ENCODE assay signal across 18 cellular contexts in genomic region chr15:66831801-66832390, GRCh38.
DNase-seq lines count a peak whose midpoint lies in the region; ATAC-seq, FAIRE-seq and TF ChIP-seq lines count a peak whose summit lies in the region.
"Had no signal": no experiment of that assay in that cellular context is flagged by ENCODE, and none has a peak within 500 bp of the region (broad histone marks: within the 10 kb centered on the region; RNA-seq: fewer than 3 reads in every experiment).

No MANE protein-coding gene starts in this region.

- intact Hi-C loops in OCI-LY7 (cut with micrococcal nuclease; ENCODE audit: unreplicated experiment) = no loop called here

- no peak overlapping the region for H4K8ac ChIP-seq in trophoblast cell (ENCODE audit: low read depth, low read length)

- peak overlapping the region; percentile 62 for H2AK5ac ChIP-seq in trophoblast cell (ENCODE audit: low read length)

- H3K9ac ChIP-seq in trophoblast cell (ENCODE audit: low read length) = no peak overlapping the region

- peak overlapping the region; percentile 72 for H3K18ac ChIP-seq in trophoblast cell (ENCODE audit: low read length)

- H3K27me3 ChIP-seq in trophoblast cell (ENCODE audit: insufficient read depth, low read length) = no peaks in the 10 kb centered on the region

- no peak overlapping the region for H3K4ac ChIP-seq in trophoblast cell (ENCODE audit: low read depth, low read length)

- no TSS peak for BruUV-seq in OCI-LY7 (replicated peaks; lab: Mats Ljungman, UMichigan)

- peak overlapping the region; percentile 74 for H2BK12ac ChIP-seq in trophoblast cell (ENCODE audit: low read length)

- H4K91ac ChIP-seq in trophoblast cell (ENCODE audit: low read depth, low read length) = peak overlapping the region; percentile 86

- H2BK5ac ChIP-seq in trophoblast cell (ENCODE audit: low read depth, low read length, poor library complexity) = peak overlapping the region; percentile 5

- no peak overlapping the region for H4K12ac ChIP-seq in trophoblast cell (ENCODE audit: low read depth, low read length)

- FAIRE-seq in GM12891 (lab: Jason Lieb, UNC) = peak; percentile 20
- FAIRE-seq: GM19239 had no signal

- no peak overlapping the region for H2BK120ac ChIP-seq in trophoblast cell (ENCODE audit: insufficient read depth, low read length, poor library complexity)

- H2AFZ ChIP-seq in OCI-LY7 (ENCODE audit: low read length) (peak overlapping the region; percentile 83; the same call in 1 of the 2 replicates), trophoblast cell (ENCODE audit: insufficient read depth, low read length, poor library complexity) (no peak overlapping the region)

- no peak overlapping the region for H3K4me2 ChIP-seq in OCI-LY7 (ENCODE audit: low read length)
- no peak overlapping the region for H3K4me2 ChIP-seq in trophoblast cell (ENCODE audit: low read length)

- H3K23ac ChIP-seq in trophoblast cell (ENCODE audit: low read length) = no peak overlapping the region

- no peak overlapping the region for H3K4me3 ChIP-seq in OCI-LY7 (ENCODE audit: low read depth, low read length, poor library complexity, severe bottlenecking)
- H3K4me3 ChIP-seq in trophoblast cell (ENCODE audit: low read depth, low read length) = no peak overlapping the region

- H3K36me3 ChIP-seq in OCI-LY7 (ENCODE audit: insufficient read depth, low read length) (no peaks in the 10 kb centered on the region), trophoblast cell (ENCODE audit: control insufficient read depth in 1 of 2, insufficient read depth in 2 of 2, low read length in 2 of 2) (no peaks in the 10 kb centered on the region)

- no peaks in the 10 kb centered on the region for H3K9me2 ChIP-seq in OCI-LY7 (ENCODE audit: insufficient read depth, low read length)

- H3K4me1 ChIP-seq in OCI-LY7 (ENCODE audit: insufficient read depth, low read length, poor library complexity, severe bottlenecking) (peaks cover 37% of the 10 kb centered on the region), trophoblast cell (ENCODE audit: control insufficient read depth in 1 of 2, insufficient read depth in 2 of 2, low read length in 2 of 2) (peaks cover 29 to 42% of the 10 kb centered on the region in 2 experiments)

- no peak overlapping the region for H3K27ac ChIP-seq in OCI-LY7 (ENCODE audit: low read depth, low read length, poor library complexity, severe bottlenecking)
- H3K27ac ChIP-seq in trophoblast cell (ENCODE audit: low read depth, low read length) = no peak overlapping the region

- H4K20me1 ChIP-seq in OCI-LY7 (ENCODE audit: insufficient read depth, low read length) = no peaks in the 10 kb centered on the region

- TF ChIP-seq CTCF in OCI-LY7 (conservative IDR thresholded peaks at IDR 0.05; ENCODE audit: low read length) = no peak

- peaks cover 47% of the 10 kb centered on the region for H3K79me1 ChIP-seq in trophoblast cell (ENCODE audit: low read length)

- 100% methylated on average over 1 of the region's 14 CpGs for WGBS in trophoblast cell (ENCODE audit: extremely low coverage, insufficient coverage, insufficient read length)

- peak overlapping the region; percentile 77 for H3K14ac ChIP-seq in trophoblast cell (ENCODE audit: low read length)

- H3K9me3 ChIP-seq in OCI-LY7 (ENCODE audit: low read length) (no peaks in the 10 kb centered on the region), trophoblast cell (ENCODE audit: insufficient read depth, low read depth, low read length) (no peaks in the 10 kb centered on the region)

- DNase-seq in GM12891 (ENCODE audit: insufficient read length, low spot score) (no peak), OCI-LY7 (ENCODE audit: low spot score) (no peak), islet precursor cell (peak; percentile 57), trophoblast cell (no peak), A172 (ENCODE audit: low spot score) (no peak)
- DNase-seq in activated CD4-positive, alpha-beta T cell treated with anti-CD3 and anti-CD28 coated beads, Interleukin-2, amount 50 U/mL, for 48 hours = no peak
- DNase-seq: ACHN; CD4-positive, alpha-beta memory T cell; DND-41; GDM1; NCI-H1105 treated with DMSO at 0.1 percent for 48 hours; NCI-H187; NCI-H510A; NCI-H82 had no signal

- CTCF ChIA-PET in OCI-LY7 (lab: Charles Lee; ENCODE audit: unreplicated experiment) = no interaction called here

- H3K79me2 ChIP-seq in OCI-LY7 (ENCODE audit: insufficient read depth, low read depth, low read length) (no peaks in the 10 kb centered on the region), trophoblast cell (ENCODE audit: control insufficient read depth, insufficient read depth, low read length, poor library complexity) (peaks cover 7% of the 10 kb centered on the region)

- POLR2A ChIA-PET in OCI-LY7 (lab: Charles Lee) = interaction anchor here (0.7 kb wide), 1 partner anchor 1141 kb away, joined by 3 read pairs; no protein-coding TSS in a partner anchor

- ATAC-seq in HG03097 (IDR thresholded peaks at IDR 0.05; ENCODE audit: low FRiP score, unreplicated experiment) (no peak), GM19397 (IDR thresholded peaks at IDR 0.05; ENCODE audit: unreplicated experiment) (no peak)
- ATAC-seq: Panc1 had no signal

- TF ChIP-seq POLR2A in GM12891 (IDR thresholded peaks at IDR 0.05; ENCODE audit: low read depth, low read length) = no peak

TF ChIP-seq in GM12891, 5 proteins besides CTCF, POLR2A, EP300 and RAD21:
- no peak for TF ChIP-seq POLR2AphosphoS5 (IDR thresholded peaks at IDR 0.05; ENCODE audit: low read depth, low read length)
- no peak for TF ChIP-seq POU2F2 (IDR thresholded peaks at IDR 0.05; ENCODE audit: low read depth, low read length)
- TF ChIP-seq PAX5 (IDR thresholded peaks at IDR 0.05; ENCODE audit: insufficient read depth, low read length, severe bottlenecking) = no peak
- no peak for TF ChIP-seq TAF1 (IDR thresholded peaks at IDR 0.05; ENCODE audit: low read depth, low read length)
- no peak for TF ChIP-seq SPI1 (IDR thresholded peaks at IDR 0.05; ENCODE audit: low read depth, low read length)
